24 cellular contexts compared by ENCODE assay signal in the genomic region with DNA sequence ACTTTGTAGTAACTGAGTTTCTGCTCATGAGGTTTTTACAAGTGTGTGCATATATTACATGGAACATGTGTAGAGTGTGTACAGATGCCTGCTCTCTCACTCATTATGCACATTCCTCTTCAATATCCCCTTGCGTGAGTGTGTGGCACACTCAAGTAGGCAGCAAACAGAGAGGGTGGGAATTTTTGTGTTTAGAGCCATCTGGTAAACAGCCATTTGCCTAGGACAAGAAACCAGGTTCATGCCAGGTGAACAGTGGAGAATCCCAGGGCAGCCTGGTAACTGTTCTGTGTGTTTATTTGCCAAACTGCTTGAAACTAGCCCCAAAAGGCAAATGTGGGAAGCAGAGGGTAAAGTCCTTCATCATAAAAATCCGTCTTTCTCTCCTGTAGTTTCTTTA.
"Had no signal": no experiment of that assay in that cellular context is flagged by ENCODE, and none has a peak within 500 bp of the region (broad histone marks: within the 10 kb centered on the region; RNA-seq: fewer than 3 reads in every experiment).

No MANE protein-coding gene starts in this region.

- H3K4me3 ChIP-seq: neural progenitor cell, ovary, prostate gland, right lobe of liver, sigmoid colon, stomach, thoracic aorta, thyroid gland, tibial nerve, upper lobe of left lung, vagina had no signal

- H3K27me3 ChIP-seq: neural progenitor cell, ovary, right lobe of liver, sigmoid colon, stomach, thyroid gland, tibial nerve, upper lobe of left lung, vagina had no signal

- H2AFZ ChIP-seq: neural progenitor cell had no signal

- DNase-seq: naive thymus-derived CD4-positive, alpha-beta T cell; natural killer cell; occipital lobe; ovary; retina; right cardiac atrium; right lobe of liver; sigmoid colon; small intestine; stimulated activated CD4-positive, alpha-beta T cell treated with anti-CD3 and anti-CD28 coated beads, Interleukin-15, amount 100 ng/mL, for 24 hours; stimulated activated CD4-positive, alpha-beta T cell treated with anti-CD3 and anti-CD28 coated beads, Interleukin-2, amount 100 ng/mL, for 24 hours; stimulated activated CD4-positive, alpha-beta T cell treated with anti-CD3 and anti-CD28 coated beads, Interleukin-2, amount 100 ng/mL, for 48 hours; stimulated activated CD4-positive, alpha-beta T cell treated with anti-CD3 and anti-CD28 coated beads, Interleukin-4, amount 100 ng/mL, for 24 hours; stimulated activated naive B cell treated with anti-CD40 and anti-IgM and Interleukin-4, amounts not matched to agents 10 μg/mL and 1 μg/mL and 100 μg/mL, for 72 hours; stimulated activated naive CD4-positive, alpha-beta T cell treated with Interleukin-2 at 50 U/mL for 16 hours; stomach; thyroid gland; upper lobe of left lung had no signal

- H3K9ac ChIP-seq: neural progenitor cell had no signal

- H3K4me1 ChIP-seq: prostate gland, right lobe of liver, sigmoid colon, tibial nerve, vagina had no signal

- H3K27ac ChIP-seq: neural progenitor cell, ovary, prostate gland, right lobe of liver, sigmoid colon, stomach, thoracic aorta, thyroid gland, tibial nerve, upper lobe of left lung, vagina had no signal

- FAIRE-seq: small intestine, urothelium cell line had no signal

- H3K4me2 ChIP-seq: neural progenitor cell had no signal

- H3K9me3 ChIP-seq: ovary, prostate gland, right lobe of liver, sigmoid colon, stomach, thoracic aorta, thyroid gland, tibial nerve, upper lobe of left lung, vagina had no signal

- H3K36me3 ChIP-seq: ovary had no signal
